ENCODE assay signal across 33 cellular contexts in genomic region chr7:116636997-116637396, GRCh38. TPM values are rescaled to one million over a fixed set of nuclear protein-coding genes. Genes with fewer than 3 reads are reported as not detected.
DNase-seq lines count a peak whose midpoint lies in the region; TF ChIP-seq lines count a peak whose summit lies in the region.
"Had no signal": no experiment of that assay in that cellular context is flagged by ENCODE, and none has a peak within 500 bp of the region (broad histone marks: within the 10 kb centered on the region; RNA-seq: fewer than 3 reads in every experiment).

No MANE protein-coding gene starts in this region.

- no peak overlapping the region for H3K4me3 Mint-ChIP-seq in osteocyte (ENCODE audit: unreplicated experiment)
- H3K4me3 Mint-ChIP-seq: B cell; CD14-positive monocyte; CD4-positive, alpha-beta memory T cell; CD4-positive, alpha-beta T cell; CD4-positive, CD25-positive, alpha-beta regulatory T cell; CD8-positive, alpha-beta memory T cell; CD8-positive, alpha-beta T cell had no signal

- H3K36me3 ChIP-seq in HEK293 (ENCODE audit: control insufficient read depth in 2 of 2, insufficient read depth in 1 of 2, low read length in 2 of 2): no peaks in the 10 kb centered on the region
- H3K36me3 ChIP-seq: BE2C; BLaER1; BLaER1 treated with 17β-estradiol and CSF1 and Interleukin-3, amounts not matched to agents 10 nM and 100 nM had no signal

- H3K27ac ChIP-seq in HEK293 (ENCODE audit: extremely low read depth, low read depth, low read length): no peak overlapping the region
- H3K27ac ChIP-seq: 22Rv1; A549; BLaER1; BLaER1 treated with 17β-estradiol and CSF1 and Interleukin-3, amounts not matched to agents 10 nM and 100 nM; C4-2B had no signal

- peaks cover 4% of the 10 kb centered on the region; the same call in 1 of the 2 replicates for H3K4me1 ChIP-seq in HEK293 (ENCODE audit: control insufficient read depth, insufficient read depth, low read length)
- H3K4me1 ChIP-seq: BE2C, BLaER1, Caco-2 had no signal

- no peak for TF ChIP-seq CTCF in HEK293 (tag by site-specific recombination; IDR thresholded peaks at IDR 0.05)
- TF ChIP-seq CTCF in osteocyte (IDR thresholded peaks at IDR 0.05): no peak

- POLR2A ChIA-PET in HEK293 (lab: Yijun Ruan, JAX): no interaction called here
- POLR2A ChIA-PET in HEK293T (lab: Yijun Ruan, JAX): no interaction called here

- CTCF ChIA-PET in HEK293 (lab: Yijun Ruan, JAX) (no interaction called here), HEK293T (lab: Yijun Ruan, JAX) (interaction anchor here (0.6 to 0.7 kb wide), 2 partner anchors 16 to 114 kb away, joined by 3 to 4 read pairs; no protein-coding TSS in a partner anchor)

- H3K4me3 ChIP-seq in HEK293 (ENCODE audit: low read depth, low read length): no peak overlapping the region
- H3K4me3 ChIP-seq: A549; BLaER1; BLaER1 treated with 17β-estradiol and CSF1 and Interleukin-3, amounts not matched to agents 10 nM and 100 nM had no signal

- H3K27ac Mint-ChIP-seq in osteocyte (ENCODE audit: unreplicated experiment): no peak overlapping the region
- H3K27ac Mint-ChIP-seq: B cell; CD14-positive monocyte; CD4-positive, alpha-beta memory T cell; CD4-positive, alpha-beta T cell; CD4-positive, CD25-positive, alpha-beta regulatory T cell; CD8-positive, alpha-beta memory T cell; CD8-positive, alpha-beta T cell had no signal

- H3K9me3 Mint-ChIP-seq in osteocyte (ENCODE audit: unreplicated experiment): no peaks in the 10 kb centered on the region
- H3K9me3 Mint-ChIP-seq: CD4-positive, alpha-beta T cell; CD4-positive, CD25-positive, alpha-beta regulatory T cell; CD8-positive, alpha-beta memory T cell; CD8-positive, alpha-beta T cell had no signal

- no peaks in the 10 kb centered on the region for H3K9me3 ChIP-seq in HEK293 (ENCODE audit: control insufficient read depth, insufficient read depth, low read depth, low read length)
- H3K9me3 ChIP-seq: A549, BE2C, Caco-2 had no signal

- H3K36me3 Mint-ChIP-seq in osteocyte (ENCODE audit: unreplicated experiment): no peaks in the 10 kb centered on the region
- H3K36me3 Mint-ChIP-seq: CD4-positive, alpha-beta memory T cell; CD4-positive, CD25-positive, alpha-beta regulatory T cell; CD8-positive, alpha-beta memory T cell; CD8-positive, alpha-beta T cell had no signal

- H3K27me3 Mint-ChIP-seq in osteocyte (ENCODE audit: unreplicated experiment): no peaks in the 10 kb centered on the region
- H3K27me3 Mint-ChIP-seq: B cell; CD4-positive, alpha-beta T cell had no signal

- no peak for DNase-seq in HEK293T (ENCODE audit: extremely low spot score)
- DNase-seq in left kidney (ENCODE audit: low read depth, low spot score): peak; percentile 84
- DNase-seq in osteocyte (ENCODE audit: extremely low spot score, unreplicated experiment): no peak
- no peak for DNase-seq in NOMO-1 treated with DMSO at 0.1 percent for 48 hours (lab: John Stamatoyannopoulos, UW; ENCODE audit: unreplicated experiment)
- no peak for DNase-seq in NCI-H82 treated with DMSO at 0.1 percent for 48 hours (lab: John Stamatoyannopoulos, UW; ENCODE audit: unreplicated experiment)
- DNase-seq: 8988T; ACHN; AML-193; BE2C; C1 segment of cervical spinal cord; Caco-2; Calu3; CD4-positive, alpha-beta memory T cell; CD4-positive, alpha-beta T cell; CD4-positive, CD25-positive, alpha-beta regulatory T cell; CD8-positive, alpha-beta memory T cell; CD8-positive, alpha-beta T cell; COR-L47; DMS 273 treated with DMSO at 0.1 percent for 48 hours; DMS153; DMS53; DMS79; DMS79 treated with DMSO at 0.1 percent for 48 hours; DND-41; EL had no signal

- H3K4me1 Mint-ChIP-seq in osteocyte (ENCODE audit: unreplicated experiment): peaks cover 1% of the 10 kb centered on the region
- H3K4me1 Mint-ChIP-seq: CD4-positive, alpha-beta memory T cell; CD4-positive, CD25-positive, alpha-beta regulatory T cell; CD8-positive, alpha-beta memory T cell had no signal

TF ChIP-seq in HEK293, 187 proteins besides CTCF, POLR2A, EP300 and RAD21 (continues in another document):
- no peak for TF ChIP-seq ZNF335 (tag by site-specific recombination; conservative IDR thresholded peaks at IDR 0.05)
- TF ChIP-seq, protein P1, sequence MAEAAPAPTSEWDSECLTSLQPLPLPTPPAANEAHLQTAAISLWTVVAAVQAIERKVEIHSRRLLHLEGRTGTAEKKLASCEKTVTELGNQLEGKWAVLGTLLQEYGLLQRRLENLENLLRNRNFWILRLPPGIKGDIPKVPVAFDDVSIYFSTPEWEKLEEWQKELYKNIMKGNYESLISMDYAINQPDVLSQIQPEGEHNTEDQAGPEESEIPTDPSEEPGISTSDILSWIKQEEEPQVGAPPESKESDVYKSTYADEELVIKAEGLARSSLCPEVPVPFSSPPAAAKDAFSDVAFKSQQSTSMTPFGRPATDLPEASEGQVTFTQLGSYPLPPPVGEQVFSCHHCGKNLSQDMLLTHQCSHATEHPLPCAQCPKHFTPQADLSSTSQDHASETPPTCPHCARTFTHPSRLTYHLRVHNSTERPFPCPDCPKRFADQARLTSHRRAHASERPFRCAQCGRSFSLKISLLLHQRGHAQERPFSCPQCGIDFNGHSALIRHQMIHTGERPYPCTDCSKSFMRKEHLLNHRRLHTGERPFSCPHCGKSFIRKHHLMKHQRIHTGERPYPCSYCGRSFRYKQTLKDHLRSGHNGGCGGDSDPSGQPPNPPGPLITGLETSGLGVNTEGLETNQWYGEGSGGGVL (tag by site-specific recombination; IDR thresholded peaks at IDR 0.05): no peak
- no peak for TF ChIP-seq ZSCAN18 (tag by site-specific recombination; IDR thresholded peaks at IDR 0.05)
- no peak for TF ChIP-seq ZNF341 (tag by site-specific recombination; IDR thresholded peaks at IDR 0.05; ENCODE audit: low read depth)
- peak; percentile 62; the same call in 1 of the 2 replicates for TF ChIP-seq BCL11B (tag by site-specific recombination; IDR thresholded peaks at IDR 0.05; ENCODE audit: low read depth)
- no peak for TF ChIP-seq ZNF174 (tag by site-specific recombination; IDR thresholded peaks at IDR 0.05)

TF ChIP-seq in HEK293T, 16 proteins besides CTCF, POLR2A, EP300 and RAD21:
- TF ChIP-seq ELF4 (IDR thresholded peaks at IDR 0.05) (no peak), CTBP1 (IDR thresholded peaks at IDR 0.05; ENCODE audit: borderline replicate concordance) (no peak), BHLHE40 (IDR thresholded peaks at IDR 0.05; ENCODE audit: borderline replicate concordance) (no peak), NFRKB (IDR thresholded peaks at IDR 0.05) (no peak), PKNOX1 (IDR thresholded peaks at IDR 0.05) (peak; percentile 92), ZNF384 (IDR thresholded peaks at IDR 0.05) (no peak), FOXK2 (IDR thresholded peaks at IDR 0.05) (no peak), SUZ12 (IDR thresholded peaks at IDR 0.05) (no peak), ARNT (IDR thresholded peaks at IDR 0.05) (peak; percentile 57; the same call in 1 of the 2 replicates)

RNA-seq across cellular contexts. Expression of gene MET, which starts 35.0 kb away (rescaled TPM):
- total RNA-seq in osteocyte: 55.4 and 59.4 TPM in 2 replicates
- total RNA-seq: CD4-positive, CD25-positive, alpha-beta regulatory T cell; CD8-positive, alpha-beta T cell had no signal
